ENCODE assay signal across 9 cellular contexts in genomic region chr11:35579557-35580396, GRCh38. TPM values are rescaled to one million over a fixed set of nuclear protein-coding genes. Genes with fewer than 3 reads are reported as not detected.
DNase-seq lines count a peak whose midpoint lies in the region; FAIRE-seq and TF ChIP-seq lines count a peak whose summit lies in the region.
"Had no signal": no experiment of that assay in that cellular context is flagged by ENCODE, and none has a peak within 500 bp of the region (broad histone marks: within the 10 kb centered on the region; RNA-seq: fewer than 3 reads in every experiment).

No MANE protein-coding gene starts in this region.

- no peak overlapping the region for H2BK15ac ChIP-seq in H1 (ENCODE audit: low read length)

- CTCF ChIA-PET in H1 (lab: Charles Lee; ENCODE audit: partially characterized antibody), result no interaction called here
- CTCF ChIA-PET in activated CD4-positive, alpha-beta memory T cell treated with anti-CD3 and anti-CD28 coated beads, Interleukin-2, amount 10 ng/mL, durations not matched to agents 7 days and 5 days (lab: Charles Lee), result no interaction called here

- no peak overlapping the region for H2BK12ac ChIP-seq in H1 (ENCODE audit: low read depth, low read length)

- H3K4me1 Mint-ChIP-seq in osteocyte (ENCODE audit: unreplicated experiment), result peaks cover 50% of the 10 kb centered on the region
- no peaks in the 10 kb centered on the region for H3K4me1 Mint-ChIP-seq in activated CD4-positive, alpha-beta memory T cell treated with anti-CD3 and anti-CD28 coated beads, Interleukin-2, amount 10 ng/mL, durations not matched to agents 7 days and 5 days
- H3K4me1 Mint-ChIP-seq: activated naive CD8-positive, alpha-beta T cell treated with anti-CD3 and anti-CD28 coated beads, Interleukin-2, amount 50 U/mL, for 24 hours had no signal

- no peak for TF ChIP-seq RAD21 in H1 (IDR thresholded peaks at IDR 0.05 in 1 of 2, conservative IDR thresholded peaks at IDR 0.05 in 1 of 2; ENCODE audit: low read depth in 2 of 2, low read length in 2 of 2)

- H3K4me1 ChIP-seq in H1 (replicated peaks in 1 of 4; ENCODE audit: control insufficient read depth in 3 of 4, insufficient read depth in 4 of 4, low read length in 3 of 4), result no peaks in the 10 kb centered on the region

- H2BK5ac ChIP-seq in H1 (ENCODE audit: low read depth, low read length), result no peak overlapping the region

- FAIRE-seq in H1 (lab: Jason Lieb, UNC), result no peak

- no peak overlapping the region for H3K27ac ChIP-seq in H1 (ENCODE audit: low read depth, low read length)

- DNase-seq in GM04504 (ENCODE audit: low read depth), result peak; percentile 86
- DNase-seq in NOMO-1 treated with dmso at 0.1 percent for 144 hours (lab: John Stamatoyannopoulos, UW; ENCODE audit: unreplicated experiment), result peak; percentile 11
- DNase-seq in H1 (ENCODE audit: low read depth in 1 of 2, low spot score in 2 of 2), result no peak
- DNase-seq in osteocyte (ENCODE audit: extremely low spot score, unreplicated experiment), result no peak
- DNase-seq in NCI-H345 treated with DMSO at 0.1 percent for 48 hours (lab: John Stamatoyannopoulos, UW; ENCODE audit: unreplicated experiment), result no peak
- no peak for DNase-seq in activated CD4-positive, alpha-beta T cell treated with anti-CD3 and anti-CD28 coated beads for 4 hours
- no peak for DNase-seq in activated CD4-positive, alpha-beta memory T cell treated with anti-CD3 and anti-CD28 coated beads, Interleukin-2, amount 10 ng/mL, durations not matched to agents 7 days and 5 days
- no peak for DNase-seq in COR-L47 (lab: John Stamatoyannopoulos, UW)
- DNase-seq: activated naive CD8-positive, alpha-beta T cell treated with anti-CD3 and anti-CD28 coated beads, Interleukin-2, amount 50 U/mL, for 24 hours had no signal

- no peaks in the 10 kb centered on the region for H3K36me3 Mint-ChIP-seq in osteocyte (ENCODE audit: unreplicated experiment)
- no peaks in the 10 kb centered on the region for H3K36me3 Mint-ChIP-seq in activated CD4-positive, alpha-beta memory T cell treated with anti-CD3 and anti-CD28 coated beads, Interleukin-2, amount 10 ng/mL, durations not matched to agents 7 days and 5 days (ENCODE audit: low read depth)

- peak overlapping the region; percentile 92 for H3K27ac Mint-ChIP-seq in osteocyte (ENCODE audit: unreplicated experiment)
- H3K27ac Mint-ChIP-seq in activated CD4-positive, alpha-beta memory T cell treated with anti-CD3 and anti-CD28 coated beads, Interleukin-2, amount 10 ng/mL, durations not matched to agents 7 days and 5 days, result no peak overlapping the region
- H3K27ac Mint-ChIP-seq: activated naive CD8-positive, alpha-beta T cell treated with anti-CD3 and anti-CD28 coated beads, Interleukin-2, amount 50 U/mL, for 24 hours had no signal

- no peak overlapping the region for H4K8ac ChIP-seq in H1 (ENCODE audit: extremely low read depth, insufficient read depth, low read length)

- H3K4me3 ChIP-seq in H1 (ENCODE audit: extremely low read depth in 1 of 4, insufficient read depth in 2 of 4, low read depth in 3 of 4, low read length in 4 of 4), result no peak overlapping the region

- no peak for TF ChIP-seq EP300 in H1 (IDR thresholded peaks at IDR 0.05; ENCODE audit: borderline replicate concordance in 1 of 2, low read depth in 2 of 2, low read length in 2 of 2)

- no peak overlapping the region for H3K56ac ChIP-seq in H1 (replicated peaks; ENCODE audit: insufficient read length, low read depth, low read length)

- no peaks in the 10 kb centered on the region for H3K23me2 ChIP-seq in H1 (ENCODE audit: low read depth, low read length)

- H3K9ac ChIP-seq in H1 (replicated peaks in 1 of 4; ENCODE audit: extremely low read depth in 1 of 4, low read depth in 3 of 4, low read length in 3 of 4), result no peak overlapping the region

- H2BK20ac ChIP-seq in H1 (ENCODE audit: low read length), result 0 out of 2 replicates have a peak overlapping the region, but pooled peaks have one; percentile 7

- no peaks in the 10 kb centered on the region for H3K9me3 Mint-ChIP-seq in osteocyte (ENCODE audit: unreplicated experiment)
- no peaks in the 10 kb centered on the region for H3K9me3 Mint-ChIP-seq in activated CD4-positive, alpha-beta memory T cell treated with anti-CD3 and anti-CD28 coated beads, Interleukin-2, amount 10 ng/mL, durations not matched to agents 7 days and 5 days
- H3K9me3 Mint-ChIP-seq: activated naive CD8-positive, alpha-beta T cell treated with anti-CD3 and anti-CD28 coated beads, Interleukin-2, amount 50 U/mL, for 24 hours had no signal

- POLR2A ChIA-PET in H1 (lab: Charles Lee; ENCODE audit: partially characterized antibody), result no interaction called here
- POLR2A ChIA-PET in activated CD4-positive, alpha-beta memory T cell treated with anti-CD3 and anti-CD28 coated beads, Interleukin-2, amount 10 ng/mL, durations not matched to agents 7 days and 5 days (lab: Charles Lee), result no interaction called here

- H3K18ac ChIP-seq in H1 (ENCODE audit: extremely low read depth, low read length), result no peak overlapping the region

- no peak overlapping the region for H3K4me2 ChIP-seq in H1 (ENCODE audit: insufficient read depth in 1 of 2, low read depth in 2 of 2, low read length in 2 of 2)

- H3K4ac ChIP-seq in H1 (replicated peaks; ENCODE audit: insufficient read length, low read depth, low read length), result no peak overlapping the region

- H4K5ac ChIP-seq in H1 (ENCODE audit: insufficient read length, low read depth, low read length), result no peak overlapping the region

- no peaks in the 10 kb centered on the region; a peak in 1 of 4 replicates for H3K9me3 ChIP-seq in H1 (ENCODE audit: insufficient read depth in 2 of 2, low read depth in 1 of 2, low read length in 1 of 2)

- H3K27me3 Mint-ChIP-seq in osteocyte (ENCODE audit: unreplicated experiment), result no peaks in the 10 kb centered on the region
- H3K27me3 Mint-ChIP-seq in activated CD4-positive, alpha-beta memory T cell treated with anti-CD3 and anti-CD28 coated beads, Interleukin-2, amount 10 ng/mL, durations not matched to agents 7 days and 5 days, result peaks cover 19% of the 10 kb centered on the region

- H3K14ac ChIP-seq in H1 (ENCODE audit: insufficient read length), result no peak overlapping the region

- no peaks in the 10 kb centered on the region for H3K79me2 ChIP-seq in H1 (ENCODE audit: control insufficient read depth in 1 of 2, insufficient read depth in 2 of 2, low read length in 2 of 2)

- TF ChIP-seq CTCF in H1 (IDR thresholded peaks at IDR 0.05; ENCODE audit: control extremely low read depth in 1 of 3, insufficient read depth in 1 of 3, low read depth in 1 of 3, low read length in 3 of 3) (no peak), osteocyte (IDR thresholded peaks at IDR 0.05) (no peak)

- no peak overlapping the region for H2AK5ac ChIP-seq in H1 (ENCODE audit: low read depth, low read length)

- H3K36me3 ChIP-seq in H1 (ENCODE audit: control insufficient read depth in 2 of 4, insufficient read depth in 4 of 4, low read length in 3 of 4), result no peaks in the 10 kb centered on the region

- no peaks in the 10 kb centered on the region for H3K79me1 ChIP-seq in H1 (ENCODE audit: low read depth, low read length)

- no peak overlapping the region for H3K4me3 Mint-ChIP-seq in osteocyte (ENCODE audit: unreplicated experiment)
- H3K4me3 Mint-ChIP-seq in activated CD4-positive, alpha-beta memory T cell treated with anti-CD3 and anti-CD28 coated beads, Interleukin-2, amount 10 ng/mL, durations not matched to agents 7 days and 5 days, result no peak overlapping the region
- H3K4me3 Mint-ChIP-seq: activated naive CD8-positive, alpha-beta T cell treated with anti-CD3 and anti-CD28 coated beads, Interleukin-2, amount 50 U/mL, for 24 hours had no signal

- H4K91ac ChIP-seq in H1 (replicated peaks; ENCODE audit: insufficient read length, low read length), result no peak overlapping the region

- H3K27me3 ChIP-seq in H1 (replicated peaks in 1 of 4; ENCODE audit: control insufficient read depth in 3 of 4, extremely low read depth in 1 of 4, insufficient read depth in 3 of 4, low read length in 3 of 4), result peaks cover 0 to 2% (median 0%) of the 10 kb centered on the region in 4 experiments; a peak in 2 of 7 replicates

- H2BK120ac ChIP-seq in H1 (replicated peaks; ENCODE audit: low read depth, low read length), result no peak overlapping the region

- H2AFZ ChIP-seq in H1 (ENCODE audit: low read length), result peak overlapping the region; percentile 76; the same call in 1 of the 2 replicates

- no peak overlapping the region for H3K23ac ChIP-seq in H1 (ENCODE audit: insufficient read length)

- no peaks in the 10 kb centered on the region for H4K20me1 ChIP-seq in H1 (replicated peaks in 1 of 2; ENCODE audit: control insufficient read depth in 1 of 2, insufficient read depth in 2 of 2, low read length in 2 of 2)

- 83% methylated on average over 7 of the region's 7 CpGs; no CpG with 5 or more reads in 1 of the 2 experiments for WGBS in H1 (ENCODE audit: extremely low coverage in 1 of 2, insufficient coverage in 1 of 2, insufficient read length in 1 of 2, insufficient replicate concordance in 2 of 2, low coverage in 1 of 2, low lambda C conversion rate in 2 of 2, missing lambda C conversion rate in 1 of 2), 2 experiments

- TF ChIP-seq POLR2A in H1 (IDR thresholded peaks at IDR 0.05; ENCODE audit: control extremely low read depth in 1 of 2, low read depth in 2 of 2, low read length in 2 of 2), result no peak

RNA-seq across cellular contexts. Expression of gene FJX1, which starts 38.5 kb away (rescaled TPM):
- total RNA-seq in H1 (2021; fragmentation: NEBNext Ultra II Directional; extraction: Animal tissue kit (Norgen Biotek cat#: 25700)), result 13.3 and 14.2 TPM in 2 replicates
- polyA plus RNA-seq in H1 (2011; rRNA removed), result 6.3 and 10.0 TPM in 2 replicates
- 7.4 TPM for polyA plus RNA-seq in H1 (2011; cell fraction: cytosol; rRNA removed)
- polyA plus RNA-seq in H1 (2011; cell fraction: nucleus; rRNA removed), result 9.2 TPM
- 9.0 to 12.4 TPM (median 11.0 TPM) in 4 replicates for polyA plus RNA-seq in H1 (2012, experiment 1 of 2)
- polyA plus RNA-seq in H1 (2012, experiment 2 of 2), result 10.8 TPM
- 9.9 TPM for polyA plus RNA-seq in H1 (2013, experiment 1 of 2)
- polyA plus RNA-seq in H1 (2013, experiment 2 of 2), result 9.5 TPM
- polyA minus RNA-seq in H1 (2011; rRNA and poly(A)+ RNA removed), result 3.0 and 5.0 TPM in 2 replicates
- 6.5 TPM for polyA minus RNA-seq in H1 (2011; cell fraction: cytosol; rRNA and poly(A)+ RNA removed)
- polyA minus RNA-seq in H1 (2011; cell fraction: nucleus; rRNA and poly(A)+ RNA removed), result 12.5 TPM
- 20.2 and 21.6 TPM in 2 replicates for total RNA-seq in osteocyte
- under 1 TPM in 1 of 2 experiments, not detected in 1; 0.08 TPM for total RNA-seq in activated CD4-positive, alpha-beta memory T cell treated with anti-CD3 and anti-CD28 coated beads, Interleukin-2, amount 10 ng/mL, durations not matched to agents 7 days and 5 days

RNA-seq across cellular contexts. Expression of gene PAMR1, which starts 54.4 kb away (rescaled TPM):
- 3.0 TPM in 2 replicates for total RNA-seq in H1 (2021; fragmentation: NEBNext Ultra II Directional; extraction: Animal tissue kit (Norgen Biotek cat#: 25700))
- 6.9 and 7.3 TPM in 2 replicates for polyA plus RNA-seq in H1 (2011; rRNA removed)
- polyA plus RNA-seq in H1 (2011; cell fraction: cytosol; rRNA removed), result 7.7 TPM
- 12.7 TPM for polyA plus RNA-seq in H1 (2011; cell fraction: nucleus; rRNA removed)
- 4.7 to 6.9 TPM (median 4.9 TPM) in 4 replicates for polyA plus RNA-seq in H1 (2012, experiment 1 of 2)
- polyA plus RNA-seq in H1 (2012, experiment 2 of 2), result 3.7 TPM
- 2.9 TPM for polyA plus RNA-seq in H1 (2013, experiment 1 of 2)
- polyA plus RNA-seq in H1 (2013, experiment 2 of 2), result 2.7 TPM
- 7.6 and 10.0 TPM in 2 replicates for polyA minus RNA-seq in H1 (2011; rRNA and poly(A)+ RNA removed)
- 4.3 TPM for polyA minus RNA-seq in H1 (2011; cell fraction: cytosol; rRNA and poly(A)+ RNA removed)
- 5.8 TPM for polyA minus RNA-seq in H1 (2011; cell fraction: nucleus; rRNA and poly(A)+ RNA removed)
- 3.8 and 4.4 TPM in 2 replicates for total RNA-seq in osteocyte
- total RNA-seq in activated CD4-positive, alpha-beta memory T cell treated with anti-CD3 and anti-CD28 coated beads, Interleukin-2, amount 10 ng/mL, durations not matched to agents 7 days and 5 days, result not detected

Comparison
In these comparisons a context has a peak if more than half of its experiments do, and no peak if none do; other contexts are left out.
1. DNase-seq: peak in GM04504 (single experiment) and NOMO-1 treated with dmso at 0.1 percent for 144 hours (single experiment); none in H1 (0 of 2), osteocyte (single experiment), NCI-H345 treated with DMSO at 0.1 percent for 48 hours (single experiment), activated CD4-positive, alpha-beta T cell treated with anti-CD3 and anti-CD28 coated beads for 4 hours (0 of 2), activated CD4-positive, alpha-beta memory T cell treated with anti-CD3 and anti-CD28 coated beads, Interleukin-2, amount 10 ng/mL, durations not matched to agents 7 days and 5 days (single experiment) and COR-L47 (single experiment).
2. RNA of gene FJX1, which starts 38.5 kb away (total RNA-seq): 20.2 to 21.6 TPM in osteocyte and 13.3 to 14.2 TPM in H1; 0.08 TPM in activated CD4-positive, alpha-beta memory T cell treated with anti-CD3 and anti-CD28 coated beads, Interleukin-2, amount 10 ng/mL, durations not matched to agents 7 days and 5 days; every median in the first group is over 10 times any median in the second.